In the genomic region with DNA sequence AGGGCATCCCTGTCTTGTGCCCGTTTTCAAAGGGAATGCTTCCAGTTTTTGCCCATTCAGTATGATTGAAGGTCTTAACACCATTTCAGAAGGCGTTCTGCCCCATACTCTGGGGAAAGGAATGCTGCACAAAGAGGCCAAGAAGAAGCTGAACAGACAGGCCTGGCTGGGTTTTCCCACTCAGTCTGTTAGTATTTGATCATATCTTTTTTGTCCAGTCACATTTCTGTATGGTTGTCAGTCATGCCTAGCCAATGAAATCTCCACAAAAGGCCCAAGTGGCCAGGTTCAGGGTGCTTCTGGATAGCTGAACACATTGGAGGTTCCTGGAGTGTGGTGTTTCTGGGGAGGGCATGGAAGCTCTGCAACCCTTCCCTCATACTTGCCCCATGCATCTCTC, we compare ENCODE assay signal across 22 cellular contexts.
DNase-seq lines count a peak whose midpoint lies in the region; ATAC-seq and TF ChIP-seq lines count a peak whose summit lies in the region.
"Had no signal": no experiment of that assay in that cellular context is flagged by ENCODE, and none has a peak within 500 bp of the region (broad histone marks: within the 10 kb centered on the region; RNA-seq: fewer than 3 reads in every experiment).

No MANE protein-coding gene starts in this region.

- no peaks in the 10 kb centered on the region for H3K79me1 ChIP-seq in mesendoderm (ENCODE audit: low read length)

- H3K56ac ChIP-seq in mesendoderm (ENCODE audit: low read length) = peak overlapping the region; percentile 58

- H4K8ac ChIP-seq in mesendoderm (ENCODE audit: low read depth, low read length) = no peak overlapping the region

- H2AFZ ChIP-seq in DND-41 (ENCODE audit: low read depth, low read length) = no peak overlapping the region
- H2AFZ ChIP-seq: GM23338 had no signal

- no peak overlapping the region for H4K5ac ChIP-seq in mesendoderm (ENCODE audit: low read length)

- no peaks in the 10 kb centered on the region for H3K9me3 ChIP-seq in CD8-positive, alpha-beta T cell (ENCODE audit: low read length)
- peaks cover 3% of the 10 kb centered on the region for H3K9me3 ChIP-seq in DND-41 (ENCODE audit: insufficient read depth, low read length, severe bottlenecking)

- no peak overlapping the region for H3K4me3 ChIP-seq in CD8-positive, alpha-beta T cell (ENCODE audit: low read depth, low read length)
- H3K4me3 ChIP-seq in DND-41 (ENCODE audit: low read depth in 1 of 2, low read length in 2 of 2) (no peak overlapping the region), mesendoderm (ENCODE audit: low read length) (no peak overlapping the region)
- H3K4me3 ChIP-seq: GM12878, GM23338, MG63, SK-N-MC had no signal

- H3K4me3 Mint-ChIP-seq in CD8-positive, alpha-beta T cell = no peak overlapping the region
- H3K4me3 Mint-ChIP-seq in effector memory CD8-positive, alpha-beta T cell = peak overlapping the region in 1 of 2 donors; percentile 18
- H3K4me3 Mint-ChIP-seq: CD14-positive monocyte, GM23338 had no signal

- no peak overlapping the region for H3K27ac ChIP-seq in CD8-positive, alpha-beta T cell (ENCODE audit: low read depth, low read length)
- H3K27ac ChIP-seq in DND-41 (ENCODE audit: low read length) (0 out of 2 replicates have a peak overlapping the region, but pooled peaks have one; percentile 40), mesendoderm (ENCODE audit: low read depth, low read length) (peak overlapping the region; percentile 25)
- H3K27ac ChIP-seq: SK-N-MC had no signal

- H3K79me2 ChIP-seq in DND-41 (ENCODE audit: insufficient read depth, low read length) = peaks cover 79% of the 10 kb centered on the region
- H3K79me2 ChIP-seq in mesendoderm (ENCODE audit: control insufficient read depth, insufficient read depth, low read length) = no peaks in the 10 kb centered on the region

- H3K9ac ChIP-seq in DND-41 (ENCODE audit: low read depth, low read length) (no peak overlapping the region), mesendoderm (ENCODE audit: low read length) (peak overlapping the region; percentile 20)

- ATAC-seq in CD8-positive, alpha-beta T cell = no peak
- no peak for ATAC-seq in DND-41 (ENCODE audit: insufficient read depth, low read depth)
- ATAC-seq in effector memory CD8-positive, alpha-beta T cell (replicated peaks) = no peak
- ATAC-seq: GM12878, GM23338, Panc1 had no signal

- H3K27me3 Mint-ChIP-seq in CD8-positive, alpha-beta T cell (ENCODE audit: low read depth) = no peaks in the 10 kb centered on the region
- H3K27me3 Mint-ChIP-seq in effector memory CD8-positive, alpha-beta T cell = no peaks in the 10 kb centered on the region
- H3K27me3 Mint-ChIP-seq: IgD-negative memory B cell had no signal

- H3K27ac Mint-ChIP-seq in CD8-positive, alpha-beta T cell = peak overlapping the region; percentile 8
- peak overlapping the region; percentile 17 to 74 for H3K27ac Mint-ChIP-seq in effector memory CD8-positive, alpha-beta T cell
- H3K27ac Mint-ChIP-seq: GM23338, IgD-negative memory B cell had no signal

- peak overlapping the region; percentile 80 for H3K18ac ChIP-seq in mesendoderm (ENCODE audit: low read length)

- POLR2A ChIA-PET in CD8-positive, alpha-beta T cell (lab: Charles Lee) = interaction anchor here (1.3 kb wide), 1 partner anchor 37 kb away, joined by 3 read pairs; no protein-coding TSS in a partner anchor

- no peak overlapping the region for H2BK15ac ChIP-seq in mesendoderm (replicated peaks; ENCODE audit: low read depth)

- H3K4me2 ChIP-seq in DND-41 (ENCODE audit: insufficient read depth, low read length) = no peak overlapping the region
- H3K4me2 ChIP-seq in mesendoderm (ENCODE audit: low read length) = no peak overlapping the region
- H3K4me2 ChIP-seq: GM23338 had no signal

- TF ChIP-seq CTCF in CD8-positive, alpha-beta T cell (IDR thresholded peaks at IDR 0.05) = no peak
- no peak for TF ChIP-seq CTCF in DND-41 (IDR thresholded peaks at IDR 0.05; ENCODE audit: borderline replicate concordance, extremely low read depth, low read length, poor library complexity, severe bottlenecking)

- H3K9me3 Mint-ChIP-seq in CD8-positive, alpha-beta T cell = peaks cover 6% of the 10 kb centered on the region
- no peaks in the 10 kb centered on the region for H3K9me3 Mint-ChIP-seq in effector memory CD8-positive, alpha-beta T cell

- no peak overlapping the region for H2BK120ac ChIP-seq in mesendoderm (ENCODE audit: low read depth, low read length)

- no peak overlapping the region for H2AK5ac ChIP-seq in mesendoderm (ENCODE audit: low read length)

- H2BK5ac ChIP-seq in mesendoderm (ENCODE audit: low read length) = peak overlapping the region; percentile 47

- peaks cover 7% of the 10 kb centered on the region; the same call in 1 of the 2 replicates for H4K20me1 ChIP-seq in DND-41 (ENCODE audit: insufficient read depth, low read length)

- DNase-seq in CD8-positive, alpha-beta T cell = no peak
- DNase-seq in DND-41 (no peak), mesendoderm (no peak), NCI-H187 treated with DMSO at 0.1 percent for 48 hours (lab: John Stamatoyannopoulos, UW) (no peak), DMS153 treated with DMSO at 0.1 percent for 48 hours (lab: John Stamatoyannopoulos, UW; ENCODE audit: unreplicated experiment) (no peak), NCI-H128 (lab: John Stamatoyannopoulos, UW; ENCODE audit: unreplicated experiment) (no peak)
- DNase-seq in effector memory CD8-positive, alpha-beta T cell = no peak
- DNase-seq: ACHN, COR-L47, EL, HCEC 1CT, Kasumi-1, MG63, NCI-H1092, NCI-H2081 treated with DMSO at 0.1 percent for 48 hours, NCI-H446 treated with DMSO at 0.1 percent for 48 hours had no signal

- intact Hi-C loops in CD8-positive, alpha-beta T cell (cut with DNase I, micrococcal nuclease) = no loop called here

- no peak overlapping the region for H3K23ac ChIP-seq in mesendoderm (ENCODE audit: low read length)

- H3K36me3 Mint-ChIP-seq in CD8-positive, alpha-beta T cell = peaks cover 29% of the 10 kb centered on the region
- peaks cover 3% of the 10 kb centered on the region for H3K36me3 Mint-ChIP-seq in effector memory CD8-positive, alpha-beta T cell (ENCODE audit: insufficient read depth)

- CTCF ChIA-PET in CD8-positive, alpha-beta T cell (lab: Charles Lee) = no interaction called here

- H3K4me1 ChIP-seq in CD8-positive, alpha-beta T cell (ENCODE audit: insufficient read depth, low read length) = peaks cover 8% of the 10 kb centered on the region
- no peaks in the 10 kb centered on the region for H3K4me1 ChIP-seq in DND-41 (ENCODE audit: insufficient read depth, low read length)
- H3K4me1 ChIP-seq in mesendoderm (ENCODE audit: control insufficient read depth, low read depth, low read length) = peaks cover 10% of the 10 kb centered on the region

- H3K4ac ChIP-seq in mesendoderm (ENCODE audit: low read depth, low read length) = peak overlapping the region; percentile 94

- H3K27me3 ChIP-seq in CD8-positive, alpha-beta T cell (ENCODE audit: insufficient read depth, low read length) = no peaks in the 10 kb centered on the region
- H3K27me3 ChIP-seq in DND-41 (ENCODE audit: insufficient read depth, low read length, poor library complexity) (no peaks in the 10 kb centered on the region), mesendoderm (ENCODE audit: insufficient read depth, low read length, poor library complexity) (no peaks in the 10 kb centered on the region)
- H3K27me3 ChIP-seq: MG63 had no signal

- H3K36me3 ChIP-seq in CD8-positive, alpha-beta T cell (ENCODE audit: insufficient read depth, low read length) = peaks cover 3% of the 10 kb centered on the region
- peaks cover 11% of the 10 kb centered on the region for H3K36me3 ChIP-seq in DND-41 (ENCODE audit: insufficient read depth, low read length)
- H3K36me3 ChIP-seq in mesendoderm (ENCODE audit: control insufficient read depth, insufficient read depth, low read length) = no peaks in the 10 kb centered on the region

- H3K4me1 Mint-ChIP-seq in CD8-positive, alpha-beta T cell (ENCODE audit: low read depth) = peaks cover 45% of the 10 kb centered on the region
- peaks cover 20 to 43% of the 10 kb centered on the region in 2 donors for H3K4me1 Mint-ChIP-seq in effector memory CD8-positive, alpha-beta T cell (ENCODE audit: low read depth in 2 of 2)

- no CpG with 5 or more reads among the region's 2 CpGs for whole genome bisulfite sequencing in mesendoderm (ENCODE audit: extremely low coverage, insufficient coverage, low lambda C conversion rate)
